In the genomic region with DNA sequence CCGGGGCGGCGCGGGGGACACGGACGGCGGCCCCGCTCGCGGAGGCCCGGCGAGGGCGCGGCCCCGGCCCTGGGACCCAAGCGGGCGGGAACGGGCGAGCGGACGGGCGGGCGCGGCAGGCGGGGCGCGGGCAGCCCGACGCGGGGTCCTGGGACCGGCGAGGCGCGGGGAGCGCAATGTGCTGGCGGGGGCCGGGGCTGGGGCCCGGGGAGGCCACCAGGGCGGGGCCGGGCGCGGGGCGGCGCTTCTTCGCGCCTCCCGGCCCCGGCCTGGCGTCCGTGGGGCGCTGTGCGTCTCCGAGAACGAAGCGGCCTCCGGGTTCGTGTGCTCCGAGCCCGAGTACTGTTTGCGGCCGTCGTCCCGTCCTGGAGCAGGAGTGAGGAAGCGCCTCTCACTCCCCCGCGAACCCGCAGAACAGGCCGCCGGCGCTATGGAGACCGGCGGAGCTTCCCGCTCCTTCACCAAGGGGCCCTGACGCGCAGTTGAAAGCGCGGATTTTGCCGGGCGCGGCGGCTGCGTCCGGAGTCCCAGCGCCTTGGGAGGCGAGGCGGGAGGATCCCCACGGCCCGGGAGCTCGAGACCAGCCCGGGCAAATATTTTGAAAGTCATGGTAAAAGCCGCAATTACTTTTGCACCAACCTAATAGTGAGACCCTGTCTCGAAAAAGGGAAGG, we compare ENCODE assay signal across 1 cellular context.
TF ChIP-seq lines count a peak whose summit lies in the region.

No MANE protein-coding gene starts in this region.

TF ChIP-seq in A549, 52 proteins besides CTCF, POLR2A, EP300 and RAD21 (continued from another document):
- TF ChIP-seq, protein P1, sequence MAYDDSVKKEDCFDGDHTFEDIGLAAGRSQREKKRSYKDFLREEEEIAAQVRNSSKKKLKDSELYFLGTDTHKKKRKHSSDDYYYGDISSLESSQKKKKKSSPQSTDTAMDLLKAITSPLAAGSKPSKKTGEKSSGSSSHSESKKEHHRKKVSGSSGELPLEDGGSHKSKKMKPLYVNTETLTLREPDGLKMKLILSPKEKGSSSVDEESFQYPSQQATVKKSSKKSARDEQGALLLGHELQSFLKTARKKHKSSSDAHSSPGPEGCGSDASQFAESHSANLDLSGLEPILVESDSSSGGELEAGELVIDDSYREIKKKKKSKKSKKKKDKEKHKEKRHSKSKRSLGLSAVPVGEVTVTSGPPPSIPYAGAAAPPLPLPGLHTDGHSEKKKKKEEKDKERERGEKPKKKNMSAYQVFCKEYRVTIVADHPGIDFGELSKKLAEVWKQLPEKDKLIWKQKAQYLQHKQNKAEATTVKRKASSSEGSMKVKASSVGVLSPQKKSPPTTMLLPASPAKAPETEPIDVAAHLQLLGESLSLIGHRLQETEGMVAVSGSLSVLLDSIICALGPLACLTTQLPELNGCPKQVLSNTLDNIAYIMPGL (CRISPR knock-in tag; IDR thresholded peaks at IDR 0.05; ENCODE audit: borderline replicate concordance) = 0 out of 2 replicates have a peak, but pooled peaks have one; percentile 59
- TF ChIP-seq EHMT2 (IDR thresholded peaks at IDR 0.05; ENCODE audit: low read depth) (no peak), FOSL2 (IDR thresholded peaks at IDR 0.05) (no peak), FOSL2 (CRISPR knock-in tag; IDR thresholded peaks at IDR 0.05) (no peak), MAZ (IDR thresholded peaks at IDR 0.05; ENCODE audit: borderline replicate concordance, low read depth, low read length) (0 out of 2 replicates have a peak, but pooled peaks have one; percentile 32), SMC3 (IDR thresholded peaks at IDR 0.05) (no peak), PHF8 (IDR thresholded peaks at IDR 0.05; ENCODE audit: borderline replicate concordance, low read depth) (peak; percentile 97), RARB (CRISPR knock-in tag; IDR thresholded peaks at IDR 0.05) (no peak; the same call in 1 of the 2 replicates)
TF ChIP-seq in A549: peak in this region for 10.
